In genomic region chr6:136607932-136608772, GRCh38 we compare ENCODE assay signal across 8 cellular contexts. TPM values are rescaled to one million over a fixed set of nuclear protein-coding genes. Genes with fewer than 3 reads are reported as not detected.
DNase-seq lines count a peak whose midpoint lies in the region; TF ChIP-seq lines count a peak whose summit lies in the region.

No MANE protein-coding gene starts in this region.

- no peak overlapping the region for H3K9ac ChIP-seq in GM23248
- H3K9ac ChIP-seq in Loucy (ENCODE audit: low read depth, low read length, poor library complexity, severe bottlenecking) = no peak overlapping the region

- H3K27me3 ChIP-seq in GM23248 (replicated peaks; ENCODE audit: insufficient read depth) (no peaks in the 10 kb centered on the region), Loucy (ENCODE audit: insufficient read depth, low read length, poor library complexity, severe bottlenecking) (no peaks in the 10 kb centered on the region), vagina (no peaks in the 10 kb centered on the region)

- peaks cover 37% of the 10 kb centered on the region for H3F3A ChIP-seq in GM23248 (ENCODE audit: insufficient read depth)
- H3F3A ChIP-seq in Loucy (ENCODE audit: low read depth) = no peaks in the 10 kb centered on the region

- no peaks in the 10 kb centered on the region for H4K20me1 ChIP-seq in GM23248 (ENCODE audit: insufficient read depth)
- no peaks in the 10 kb centered on the region for H4K20me1 ChIP-seq in Loucy (ENCODE audit: insufficient read depth, low read length, poor library complexity, severe bottlenecking)

- WGBS in GM23248 (ENCODE audit: low coverage in 1 of 2, low lambda C conversion rate in 2 of 2, missing lambda C conversion rate in 2 of 2), 2 experiments = 74 to 75% methylated on average over 12 of the region's 12 CpGs

- TF ChIP-seq CTCF in GM10266 (IDR thresholded peaks at IDR 0.05; ENCODE audit: control insufficient read depth, insufficient read depth, low read depth, missing control alignments) (peak; percentile 84), Loucy (conservative IDR thresholded peaks at IDR 0.05; ENCODE audit: low read length) (peak; percentile 90), vagina (IDR thresholded peaks at IDR 0.05) (peak in 1 of 3 experiments; percentile 45)

- H3K79me2 ChIP-seq in GM23248 (ENCODE audit: insufficient read depth) (no peaks in the 10 kb centered on the region), Loucy (ENCODE audit: insufficient read depth, low read length) (no peaks in the 10 kb centered on the region)

- H3K9me3 ChIP-seq in GM23248 (ENCODE audit: low read depth) (no peaks in the 10 kb centered on the region), Loucy (ENCODE audit: insufficient read depth, low read depth, low read length) (no peaks in the 10 kb centered on the region), vagina (no peaks in the 10 kb centered on the region)

- in situ Hi-C loops in GM23248 (cut with MboI) = no loop called here

- H3K4me2 ChIP-seq in GM23248 (ENCODE audit: unreplicated experiment) = no peak overlapping the region
- H3K4me2 ChIP-seq in Loucy (ENCODE audit: low read depth, low read length, poor library complexity, severe bottlenecking) = no peak overlapping the region

- no peak overlapping the region for H3K27ac ChIP-seq in GM23248
- no peak overlapping the region for H3K27ac ChIP-seq in vagina

- H3K9me2 ChIP-seq in GM23248 (ENCODE audit: insufficient read depth) (no peaks in the 10 kb centered on the region), Loucy (replicated peaks; ENCODE audit: low read depth, low read length) (no peaks in the 10 kb centered on the region)

- peaks cover 34% of the 10 kb centered on the region for H3K4me1 ChIP-seq in GM23248 (ENCODE audit: insufficient read depth)
- peaks cover 9% of the 10 kb centered on the region for H3K4me1 ChIP-seq in Loucy (ENCODE audit: insufficient read depth, low read length, poor library complexity, severe bottlenecking)
- peaks cover 12% of the 10 kb centered on the region for H3K4me1 ChIP-seq in vagina

- no peak for TF ChIP-seq POLR2A in vagina (IDR thresholded peaks at IDR 0.05)

- no peak overlapping the region for H3K4me3 ChIP-seq in GM23248
- H3K4me3 ChIP-seq in Loucy (ENCODE audit: low read length, poor library complexity, severe bottlenecking) = no peak overlapping the region
- H3K4me3 ChIP-seq in vagina = no peak overlapping the region

- DNase-seq in GM10266 (ENCODE audit: extremely low spot score) = peak; percentile 43
- DNase-seq in GM23248 = peak; percentile 59
- DNase-seq in T-helper 1 cell = peak; percentile 49 to 75 (median 67)
- DNase-seq in anterior cingulate cortex (lab: John Stamatoyannopoulos, UW) = peak in 48 of 58 donors; percentile 1 to 70 (median 14)
- DNase-seq in iPS DF 4.7 (ENCODE audit: extremely low read depth, low spot score) = peak; percentile 88
- peak; percentile 87 for DNase-seq in stimulated activated CD4-positive, alpha-beta T cell treated with anti-CD3 and anti-CD28 coated beads, Interleukin-15, amount 100 ng/mL, for 24 hours
- no peak for DNase-seq in vagina (ENCODE audit: extremely low spot score in 2 of 2)

- H2AFZ ChIP-seq in GM23248 = no peak overlapping the region
- no peak overlapping the region for H2AFZ ChIP-seq in Loucy (ENCODE audit: low read length)

- intact Hi-C loops in vagina (cut with DNase I) = no loop called here

- H3K36me3 ChIP-seq in GM23248 (ENCODE audit: low read depth) (no peaks in the 10 kb centered on the region), Loucy (ENCODE audit: insufficient read depth, low read length) (no peaks in the 10 kb centered on the region), vagina (no peaks in the 10 kb centered on the region)

RNA-seq across cellular contexts. Expression of gene MAP7, which starts 57.9 kb away (rescaled TPM):
- 0.76 and 1.9 TPM in 2 replicates for total RNA-seq in GM23248 (2014; rRNA removed; shearing (Covaris generic))
- 0.79 TPM in 2 replicates for polyA plus RNA-seq in GM23248 (2016; fragmentation: Nextera tagmentation; extraction: Ambion mirVana)
- total RNA-seq in vagina = 9.3 TPM

Comparison
In these comparisons a context has a peak if more than half of its experiments do, and no peak if none do; other contexts are left out.
1. DNase-seq: peak in GM10266 (single experiment), GM23248 (single experiment), T-helper 1 cell (5 of 5), anterior cingulate cortex (48 of 58), iPS DF 4.7 (single experiment) and stimulated activated CD4-positive, alpha-beta T cell treated with anti-CD3 and anti-CD28 coated beads, Interleukin-15, amount 100 ng/mL, for 24 hours (single experiment); none in vagina (0 of 2).